14 cellular contexts compared by ENCODE assay signal in the genomic region with DNA sequence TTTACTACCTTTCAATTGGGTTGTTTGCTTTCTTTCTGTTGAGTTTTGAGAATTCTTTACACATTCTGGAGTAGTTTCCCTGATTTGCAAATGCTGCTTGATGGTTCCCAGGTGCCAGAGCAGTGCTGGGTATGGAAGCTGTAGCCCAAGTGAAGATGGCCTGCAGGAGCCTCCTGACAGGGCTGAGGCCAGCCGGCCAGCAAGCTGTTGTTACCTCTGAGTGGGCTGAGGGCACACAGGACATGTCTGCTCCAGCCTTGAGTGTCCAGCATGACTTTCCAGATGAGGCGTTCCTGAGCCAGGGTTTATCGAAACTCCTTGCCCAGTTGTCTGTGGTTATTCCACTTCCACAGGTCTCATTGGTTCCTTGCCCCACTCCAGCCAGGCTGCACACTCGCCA.
A peak's percentile ranks its signal among the peaks of the same experiment; 100 is the strongest.
DNase-seq lines count a peak whose midpoint lies in the region; ATAC-seq and TF ChIP-seq lines count a peak whose summit lies in the region.
"Had no signal": no experiment of that assay in that cellular context is flagged by ENCODE, and none has a peak within 500 bp of the region (broad histone marks: within the 10 kb centered on the region; RNA-seq: fewer than 3 reads in every experiment).

No MANE protein-coding gene starts in this region.

- H3K4me2 ChIP-seq in mesenchymal stem cell (ENCODE audit: low read length, poor library complexity, severe bottlenecking), result no peak overlapping the region
- H3K4me2 ChIP-seq in trophoblast cell (ENCODE audit: low read length), result no peak overlapping the region
- H3K4me2 ChIP-seq: BLaER1 treated with 17β-estradiol and CSF1 and Interleukin-3, amounts not matched to agents 10 nM and 100 nM had no signal

- no peaks in the 10 kb centered on the region for H3K79me2 ChIP-seq in trophoblast cell (ENCODE audit: control insufficient read depth, insufficient read depth, low read length, poor library complexity)

- H2AFZ ChIP-seq in mesenchymal stem cell (ENCODE audit: low read depth, low read length) (no peak overlapping the region), trophoblast cell (ENCODE audit: insufficient read depth, low read length, poor library complexity) (no peak overlapping the region)

- peak; percentile 52 to 58 for ATAC-seq in natural killer cell treated with Interleukin-12 subunit alpha and Interleukin-12 subunit beta and Interleukin-15 and Interleukin-18, amount 100 ng/mL, for 72 hours
- ATAC-seq in natural killer cell (no peak), GM18517 (IDR thresholded peaks at IDR 0.05; ENCODE audit: unreplicated experiment) (no peak)

- H3K27ac ChIP-seq in mesenchymal stem cell (ENCODE audit: low read length, poor library complexity, severe bottlenecking) (no peak overlapping the region), trophoblast cell (ENCODE audit: low read depth, low read length) (no peak overlapping the region)
- H3K27ac ChIP-seq: BLaER1 treated with 17β-estradiol and CSF1 and Interleukin-3, amounts not matched to agents 10 nM and 100 nM had no signal

- no peak overlapping the region for H4K12ac ChIP-seq in trophoblast cell (ENCODE audit: low read depth, low read length)

- WGBS in mesenchymal stem cell, result 94% methylated on average over 3 of the region's 4 CpGs
- WGBS in trophoblast cell (ENCODE audit: extremely low coverage, insufficient coverage, insufficient read length), result no CpG with 5 or more reads among the region's 4 CpGs

- no peak overlapping the region for H3K4me3 Mint-ChIP-seq in natural killer cell treated with Interleukin-12 subunit alpha and Interleukin-12 subunit beta and Interleukin-15 and Interleukin-18, amount 100 ng/mL, for 72 hours
- H3K4me3 Mint-ChIP-seq in natural killer cell, result no peak overlapping the region
- H3K4me3 Mint-ChIP-seq: CD4-positive, alpha-beta T cell; H9 had no signal

- H2BK120ac ChIP-seq in mesenchymal stem cell (ENCODE audit: low read depth, low read length) (no peak overlapping the region), trophoblast cell (ENCODE audit: insufficient read depth, low read length, poor library complexity) (no peak overlapping the region)

- H3K79me1 ChIP-seq in mesenchymal stem cell (replicated peaks; ENCODE audit: low read length, poor library complexity, severe bottlenecking) (no peaks in the 10 kb centered on the region), trophoblast cell (ENCODE audit: low read length) (peaks cover 4% of the 10 kb centered on the region)

- no peak overlapping the region for H3K14ac ChIP-seq in mesenchymal stem cell (ENCODE audit: low read length in 2 of 2)
- no peak overlapping the region for H3K14ac ChIP-seq in trophoblast cell (ENCODE audit: low read length)

- H2BK5ac ChIP-seq in mesenchymal stem cell (ENCODE audit: low read depth, low read length, poor library complexity, severe bottlenecking) (no peak overlapping the region), trophoblast cell (ENCODE audit: low read depth, low read length, poor library complexity) (no peak overlapping the region)

- no peaks in the 10 kb centered on the region for H3K36me3 Mint-ChIP-seq in natural killer cell treated with Interleukin-12 subunit alpha and Interleukin-12 subunit beta and Interleukin-15 and Interleukin-18, amount 100 ng/mL, for 72 hours
- no peaks in the 10 kb centered on the region for H3K36me3 Mint-ChIP-seq in natural killer cell

- H3K4me3 ChIP-seq in mesenchymal stem cell (ENCODE audit: insufficient read depth in 1 of 2, low read depth in 1 of 2, low read length in 2 of 2) (no peak overlapping the region), trophoblast cell (ENCODE audit: low read depth, low read length) (no peak overlapping the region)
- H3K4me3 ChIP-seq: BLaER1 treated with 17β-estradiol and CSF1 and Interleukin-3, amounts not matched to agents 10 nM and 100 nM had no signal

- TF ChIP-seq CTCF in natural killer cell (IDR thresholded peaks at IDR 0.05), result no peak

- H3K4me1 ChIP-seq in mesenchymal stem cell (ENCODE audit: control insufficient read depth, insufficient read depth, low read depth, low read length) (peaks cover 4% of the 10 kb centered on the region), trophoblast cell (ENCODE audit: control insufficient read depth in 1 of 2, insufficient read depth in 2 of 2, low read length in 2 of 2) (peaks cover 0 to 4% of the 10 kb centered on the region in 2 experiments)

- H3K27me3 Mint-ChIP-seq in natural killer cell treated with Interleukin-12 subunit alpha and Interleukin-12 subunit beta and Interleukin-15 and Interleukin-18, amount 100 ng/mL, for 72 hours, result peaks cover 23 to 26% of the 10 kb centered on the region in 2 donors
- H3K27me3 Mint-ChIP-seq in natural killer cell (ENCODE audit: low read depth in 2 of 2), result peaks cover 13 to 18% of the 10 kb centered on the region in 2 donors

- peak overlapping the region; percentile 8 for H4K91ac ChIP-seq in mesenchymal stem cell (ENCODE audit: low read length)
- no peak overlapping the region for H4K91ac ChIP-seq in trophoblast cell (ENCODE audit: low read depth, low read length)

- H3K27ac Mint-ChIP-seq in natural killer cell treated with Interleukin-12 subunit alpha and Interleukin-12 subunit beta and Interleukin-15 and Interleukin-18, amount 100 ng/mL, for 72 hours, result no peak overlapping the region
- no peak overlapping the region for H3K27ac Mint-ChIP-seq in natural killer cell
- H3K27ac Mint-ChIP-seq: CD4-positive, alpha-beta T cell; H9 had no signal

- intact Hi-C loops in natural killer cell (cut with micrococcal nuclease), result no loop called here

- H3K4me1 Mint-ChIP-seq in natural killer cell treated with Interleukin-12 subunit alpha and Interleukin-12 subunit beta and Interleukin-15 and Interleukin-18, amount 100 ng/mL, for 72 hours (ENCODE audit: low read depth in 2 of 2), result peaks cover 0 to 3% of the 10 kb centered on the region in 2 donors
- H3K4me1 Mint-ChIP-seq in natural killer cell, result peaks cover 6% of the 10 kb centered on the region in 2 donors

- H3K9ac ChIP-seq in mesenchymal stem cell (ENCODE audit: low read length) (no peak overlapping the region), trophoblast cell (ENCODE audit: low read length) (no peak overlapping the region)
- H3K9ac ChIP-seq: BLaER1 treated with 17β-estradiol and CSF1 and Interleukin-3, amounts not matched to agents 10 nM and 100 nM had no signal

- H2AK5ac ChIP-seq in mesenchymal stem cell (ENCODE audit: low read length, severe bottlenecking), result no peak overlapping the region
- H2AK5ac ChIP-seq in trophoblast cell (ENCODE audit: low read length), result no peak overlapping the region

- H3K36me3 ChIP-seq in mesenchymal stem cell (ENCODE audit: control insufficient read depth in 1 of 2, insufficient read depth in 2 of 2, low read depth in 1 of 2, low read length in 2 of 2) (no peaks in the 10 kb centered on the region), trophoblast cell (ENCODE audit: control insufficient read depth in 1 of 2, insufficient read depth in 2 of 2, low read length in 2 of 2) (no peaks in the 10 kb centered on the region)
- H3K36me3 ChIP-seq: BLaER1 treated with 17β-estradiol and CSF1 and Interleukin-3, amounts not matched to agents 10 nM and 100 nM had no signal

- H3K18ac ChIP-seq in mesenchymal stem cell (ENCODE audit: low read depth in 1 of 2, low read length in 2 of 2) (peak overlapping the region in 1 of 2 experiments; percentile 89), trophoblast cell (ENCODE audit: low read length) (no peak overlapping the region)

- H3K23ac ChIP-seq in mesenchymal stem cell (ENCODE audit: low read length in 2 of 2) (no peak overlapping the region), trophoblast cell (ENCODE audit: low read length) (no peak overlapping the region)

- H4K8ac ChIP-seq in mesenchymal stem cell (ENCODE audit: low read length) (no peak overlapping the region), trophoblast cell (ENCODE audit: low read depth, low read length) (no peak overlapping the region)

- no peaks in the 10 kb centered on the region for H3K9me3 Mint-ChIP-seq in natural killer cell treated with Interleukin-12 subunit alpha and Interleukin-12 subunit beta and Interleukin-15 and Interleukin-18, amount 100 ng/mL, for 72 hours
- no peaks in the 10 kb centered on the region for H3K9me3 Mint-ChIP-seq in natural killer cell
- H3K9me3 Mint-ChIP-seq: CD4-positive, alpha-beta T cell had no signal

- peak overlapping the region; percentile 51 to 96 for H2BK12ac ChIP-seq in mesenchymal stem cell (ENCODE audit: low read length in 2 of 2)
- peak overlapping the region; percentile 46 for H2BK12ac ChIP-seq in trophoblast cell (ENCODE audit: low read length)

- H3K4ac ChIP-seq in mesenchymal stem cell (ENCODE audit: low read depth in 1 of 2, low read length in 2 of 2) (peak overlapping the region in 1 of 2 experiments; percentile 84), trophoblast cell (ENCODE audit: low read depth, low read length) (no peak overlapping the region)

- DNase-seq in natural killer cell treated with Interleukin-12 subunit alpha and Interleukin-12 subunit beta and Interleukin-15 and Interleukin-18, amount 100 ng/mL, for 72 hours (ENCODE audit: low spot score), result no peak
- DNase-seq in natural killer cell (no peak), mesenchymal stem cell (no peak), trophoblast cell (no peak), RKO (ENCODE audit: low spot score) (no peak), NCI-H2107 treated with DMSO at 0.1 percent for 48 hours (lab: John Stamatoyannopoulos, UW; ENCODE audit: unreplicated experiment) (no peak)
- DNase-seq: ACHN; Calu3; CD4-positive, alpha-beta T cell; DMS 273 treated with DMSO at 0.1 percent for 48 hours; GOT3; H9 had no signal

- H3K9me3 ChIP-seq in mesenchymal stem cell (ENCODE audit: control insufficient read depth, low read length), result no peaks in the 10 kb centered on the region
- peaks cover 3% of the 10 kb centered on the region for H3K9me3 ChIP-seq in trophoblast cell (ENCODE audit: insufficient read depth, low read depth, low read length)

- H2BK15ac ChIP-seq in mesenchymal stem cell (ENCODE audit: low read depth, poor library complexity, severe bottlenecking), result no peak overlapping the region

- H3K27me3 ChIP-seq in mesenchymal stem cell (ENCODE audit: control insufficient read depth in 1 of 2, insufficient read depth in 1 of 2, low read length in 2 of 2) (peaks cover 0 to 31% of the 10 kb centered on the region in 2 experiments), trophoblast cell (ENCODE audit: insufficient read depth, low read length) (no peaks in the 10 kb centered on the region)
- H3K27me3 ChIP-seq: BLaER1 treated with 17β-estradiol and CSF1 and Interleukin-3, amounts not matched to agents 10 nM and 100 nM had no signal

Comparison
In these comparisons a context has a peak if more than half of its experiments do, and no peak if none do; other contexts are left out.
1. ATAC-seq: peak in natural killer cell treated with Interleukin-12 subunit alpha and Interleukin-12 subunit beta and Interleukin-15 and Interleukin-18, amount 100 ng/mL, for 72 hours (2 of 2); none in natural killer cell (0 of 3) and GM18517 (single experiment).